8 cellular contexts compared by ENCODE assay signal in genomic region chr6:151390276-151391020, GRCh38. TPM values are rescaled to one million over a fixed set of nuclear protein-coding genes. Genes with fewer than 3 reads are reported as not detected.
DNase-seq lines count a peak whose midpoint lies in the region; ATAC-seq, FAIRE-seq and TF ChIP-seq lines count a peak whose summit lies in the region.

No MANE protein-coding gene starts in this region.

- peak overlapping the region; percentile 98 for H3K9ac ChIP-seq in OCI-LY3 (ENCODE audit: low read length)

- H3K4me3 ChIP-seq in OCI-LY3 (ENCODE audit: low read length), result peak overlapping the region; percentile 95
- peak overlapping the region; percentile 100 for H3K4me3 ChIP-seq in mucosa of descending colon

- H4K20me1 ChIP-seq in OCI-LY3 (ENCODE audit: insufficient read depth, low read length), result peaks cover 25% of the 10 kb centered on the region

- H3K27ac ChIP-seq in OCI-LY3 (ENCODE audit: low read length), result peak overlapping the region; percentile 94
- peak overlapping the region; percentile 99 for H3K27ac ChIP-seq in epithelial cell of prostate

- peaks cover 84% of the 10 kb centered on the region for H3K79me2 ChIP-seq in OCI-LY3 (ENCODE audit: low read length)

- peak; percentile 69 for DNase-seq in D721Med (ENCODE audit: insufficient read length, low spot score)
- DNase-seq in HuH-7.5 (ENCODE audit: low spot score), result peak; percentile 91
- peak; percentile 96 for DNase-seq in activated T-cell treated with anti-CD3 and anti-CD28 coated beads for 4 hours
- peak; percentile 94 for DNase-seq in epithelial cell of prostate (ENCODE audit: low read depth, low spot score)
- peak; percentile 97 to 99 (median 99) for DNase-seq in mucosa of descending colon
- peak; percentile 90 to 94 for DNase-seq in stimulated activated CD8-positive, alpha-beta memory T cell treated with anti-CD3 and anti-CD28 coated beads, Interleukin-4, amount 100 ng/mL, for 1 hour (ENCODE audit: low read depth in 2 of 2, low spot score in 1 of 2)

- H3K4me2 ChIP-seq in OCI-LY3 (ENCODE audit: low read length), result peak overlapping the region; percentile 46; the same call in 1 of the 2 replicates

- H3K9me3 ChIP-seq in OCI-LY3 (ENCODE audit: insufficient read depth, low read length) (no peaks in the 10 kb centered on the region), mucosa of descending colon (no peaks in the 10 kb centered on the region)

- ATAC-seq in GM21528 (IDR thresholded peaks at IDR 0.05; ENCODE audit: low FRiP score, unreplicated experiment) (peak; percentile 84), mucosa of descending colon (peak; percentile 85)

- TF ChIP-seq CTCF in D721Med (IDR thresholded peaks at IDR 0.05; ENCODE audit: insufficient read depth, missing control alignments) (no peak), OCI-LY3 (IDR thresholded peaks at IDR 0.05; ENCODE audit: low read depth, low read length) (no peak), mucosa of descending colon (IDR thresholded peaks at IDR 0.05) (no peak)

- peaks cover 20% of the 10 kb centered on the region for H3K4me1 ChIP-seq in OCI-LY3 (ENCODE audit: low read length)
- H3K4me1 ChIP-seq in mucosa of descending colon (ENCODE audit: low read depth), result peaks cover 28% of the 10 kb centered on the region

- H3K27me3 ChIP-seq in OCI-LY3 (ENCODE audit: low read depth, low read length), result no peaks in the 10 kb centered on the region

- H3K36me3 ChIP-seq in OCI-LY3 (replicated peaks; ENCODE audit: low read depth, low read length), result peaks cover 8% of the 10 kb centered on the region
- H3K36me3 ChIP-seq in mucosa of descending colon (ENCODE audit: low read depth), result no peaks in the 10 kb centered on the region

- intact Hi-C loops in mucosa of descending colon (cut with DNase I, micrococcal nuclease), result no loop called here

- FAIRE-seq in D721Med (lab: Jason Lieb, UNC), result no peak

- no peak overlapping the region for H2AFZ ChIP-seq in OCI-LY3 (ENCODE audit: low read depth, low read length)

RNA-seq across cellular contexts. Expression of gene ZBTB2, which starts 0.9 kb away (rescaled TPM):
- total RNA-seq in mucosa of descending colon, result 10 to 100 TPM in 2 of 3 donors, 1 to 10 TPM in 1; 8.1 to 13.3 (median 11.0) TPM

Comparison
In these comparisons a context has a peak if more than half of its experiments do, and no peak if none do; other contexts are left out.
1. Peak in every context shown above with its lines: DNase-seq, ATAC-seq, H3K4me3 ChIP-seq and H3K27ac ChIP-seq.